Comparison of ENCODE assay signal across 1 cellular context in the genomic region with DNA sequence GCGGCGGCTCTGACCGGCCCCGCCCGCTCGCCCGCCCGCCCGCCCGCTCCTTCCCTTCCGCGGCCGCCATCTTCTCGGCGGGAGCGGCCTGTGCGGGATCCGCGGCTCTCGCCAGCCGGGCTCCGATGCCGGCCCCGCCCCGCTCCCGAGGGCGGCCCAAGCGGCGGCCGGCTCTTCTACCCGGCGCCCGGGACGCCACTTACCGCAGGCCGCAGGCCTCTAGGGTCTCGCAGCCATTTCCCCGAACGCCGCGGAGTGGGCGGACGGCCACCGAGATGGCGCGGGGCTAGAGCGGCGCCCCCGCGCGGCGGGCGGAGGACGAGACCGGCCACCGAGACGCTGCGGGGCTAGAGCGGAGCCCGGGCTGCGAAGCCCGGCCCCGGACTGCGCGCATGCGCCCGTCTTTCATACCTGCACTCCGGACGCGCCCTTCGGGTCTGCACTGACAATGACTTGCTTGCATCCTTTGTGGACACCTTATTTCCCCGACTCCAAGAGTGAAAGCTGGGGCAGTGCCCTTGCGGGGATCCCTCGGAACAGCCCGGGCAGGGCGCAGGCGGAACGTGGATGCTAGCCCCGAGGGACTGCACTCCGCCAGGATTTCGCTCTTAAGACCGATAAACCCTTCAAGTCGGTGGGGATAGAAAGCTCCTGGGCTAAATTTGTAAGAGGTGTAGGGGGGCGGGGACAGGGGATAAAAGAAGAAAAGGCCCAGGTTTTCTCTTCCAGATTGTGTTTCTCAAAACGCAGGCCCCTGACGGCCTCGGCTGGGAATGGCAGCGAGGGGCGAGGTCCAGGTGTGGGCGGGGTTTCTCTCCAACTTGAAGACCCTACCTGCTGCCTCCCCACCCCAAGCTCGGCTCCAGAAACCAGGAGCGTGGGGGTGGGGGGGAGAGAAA.
TF ChIP-seq lines count a peak whose summit lies in the region.

A gene (minus strand): TSS at position 277 of the 899 bp plus-strand sequence.

TF ChIP-seq in HEK293, 187 proteins besides CTCF, POLR2A, EP300 and RAD21 (continued from another document and continues in another):
- TF ChIP-seq, protein P1, sequence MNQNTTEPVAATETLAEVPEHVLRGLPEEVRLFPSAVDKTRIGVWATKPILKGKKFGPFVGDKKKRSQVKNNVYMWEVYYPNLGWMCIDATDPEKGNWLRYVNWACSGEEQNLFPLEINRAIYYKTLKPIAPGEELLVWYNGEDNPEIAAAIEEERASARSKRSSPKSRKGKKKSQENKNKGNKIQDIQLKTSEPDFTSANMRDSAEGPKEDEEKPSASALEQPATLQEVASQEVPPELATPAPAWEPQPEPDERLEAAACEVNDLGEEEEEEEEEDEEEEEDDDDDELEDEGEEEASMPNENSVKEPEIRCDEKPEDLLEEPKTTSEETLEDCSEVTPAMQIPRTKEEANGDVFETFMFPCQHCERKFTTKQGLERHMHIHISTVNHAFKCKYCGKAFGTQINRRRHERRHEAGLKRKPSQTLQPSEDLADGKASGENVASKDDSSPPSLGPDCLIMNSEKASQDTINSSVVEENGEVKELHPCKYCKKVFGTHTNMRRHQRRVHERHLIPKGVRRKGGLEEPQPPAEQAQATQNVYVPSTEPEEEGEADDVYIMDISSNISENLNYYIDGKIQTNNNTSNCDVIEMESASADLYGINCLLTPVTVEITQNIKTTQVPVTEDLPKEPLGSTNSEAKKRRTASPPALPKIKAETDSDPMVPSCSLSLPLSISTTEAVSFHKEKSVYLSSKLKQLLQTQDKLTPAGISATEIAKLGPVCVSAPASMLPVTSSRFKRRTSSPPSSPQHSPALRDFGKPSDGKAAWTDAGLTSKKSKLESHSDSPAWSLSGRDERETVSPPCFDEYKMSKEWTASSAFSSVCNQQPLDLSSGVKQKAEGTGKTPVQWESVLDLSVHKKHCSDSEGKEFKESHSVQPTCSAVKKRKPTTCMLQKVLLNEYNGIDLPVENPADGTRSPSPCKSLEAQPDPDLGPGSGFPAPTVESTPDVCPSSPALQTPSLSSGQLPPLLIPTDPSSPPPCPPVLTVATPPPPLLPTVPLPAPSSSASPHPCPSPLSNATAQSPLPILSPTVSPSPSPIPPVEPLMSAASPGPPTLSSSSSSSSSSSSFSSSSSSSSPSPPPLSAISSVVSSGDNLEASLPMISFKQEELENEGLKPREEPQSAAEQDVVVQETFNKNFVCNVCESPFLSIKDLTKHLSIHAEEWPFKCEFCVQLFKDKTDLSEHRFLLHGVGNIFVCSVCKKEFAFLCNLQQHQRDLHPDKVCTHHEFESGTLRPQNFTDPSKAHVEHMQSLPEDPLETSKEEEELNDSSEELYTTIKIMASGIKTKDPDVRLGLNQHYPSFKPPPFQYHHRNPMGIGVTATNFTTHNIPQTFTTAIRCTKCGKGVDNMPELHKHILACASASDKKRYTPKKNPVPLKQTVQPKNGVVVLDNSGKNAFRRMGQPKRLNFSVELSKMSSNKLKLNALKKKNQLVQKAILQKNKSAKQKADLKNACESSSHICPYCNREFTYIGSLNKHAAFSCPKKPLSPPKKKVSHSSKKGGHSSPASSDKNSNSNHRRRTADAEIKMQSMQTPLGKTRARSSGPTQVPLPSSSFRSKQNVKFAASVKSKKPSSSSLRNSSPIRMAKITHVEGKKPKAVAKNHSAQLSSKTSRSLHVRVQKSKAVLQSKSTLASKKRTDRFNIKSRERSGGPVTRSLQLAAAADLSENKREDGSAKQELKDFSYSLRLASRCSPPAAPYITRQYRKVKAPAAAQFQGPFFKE (tag by site-specific recombination; IDR thresholded peaks at IDR 0.05; ENCODE audit: borderline replicate concordance) = no peak
- TF ChIP-seq ZBTB48 (tag by site-specific recombination; IDR thresholded peaks at IDR 0.05) (no peak), ZNF155 (tag by site-specific recombination; IDR thresholded peaks at IDR 0.05) (no peak), GLI2 (tag by site-specific recombination; IDR thresholded peaks at IDR 0.05; ENCODE audit: borderline replicate concordance, low read depth) (no peak), ZNF157 (tag by site-specific recombination; IDR thresholded peaks at IDR 0.05) (no peak), KLF9 (tag by site-specific recombination; IDR thresholded peaks at IDR 0.05; ENCODE audit: low read depth) (peak; percentile 67), EGR2 (tag by site-specific recombination; IDR thresholded peaks at IDR 0.05; ENCODE audit: low read depth) (peak; percentile 36; the same call in 1 of the 2 replicates), ZNF677 (tag by site-specific recombination; IDR thresholded peaks at IDR 0.05) (no peak), MYNN (tag by site-specific recombination; IDR thresholded peaks at IDR 0.05; ENCODE audit: borderline replicate concordance) (no peak), REPIN1 (tag by site-specific recombination; IDR thresholded peaks at IDR 0.05; ENCODE audit: low read depth) (no peak), ZNF433 (tag by site-specific recombination; IDR thresholded peaks at IDR 0.05; ENCODE audit: low read depth) (no peak), ZNF600 (tag by site-specific recombination; IDR thresholded peaks at IDR 0.05) (peak; percentile 89), ZNF423 (tag by site-specific recombination; IDR thresholded peaks at IDR 0.05) (no peak), ZBTB7A (tag by site-specific recombination; IDR thresholded peaks at IDR 0.05; ENCODE audit: low read depth) (no peak), ZNF560 (tag by site-specific recombination; IDR thresholded peaks at IDR 0.05; ENCODE audit: borderline replicate concordance) (no peak), ZNF747 (tag by site-specific recombination; IDR thresholded peaks at IDR 0.05) (no peak), ZNF19 (tag by site-specific recombination; IDR thresholded peaks at IDR 0.05; ENCODE audit: low read depth) (no peak), OSR2 (tag by site-specific recombination; IDR thresholded peaks at IDR 0.05) (no peak), ZNF211 (tag by site-specific recombination; IDR thresholded peaks at IDR 0.05; ENCODE audit: low read depth) (no peak), MEIS1 (CRISPR knock-in tag; IDR thresholded peaks at IDR 0.05; ENCODE audit: borderline replicate concordance) (no peak), SALL2 (tag by site-specific recombination; IDR thresholded peaks at IDR 0.05; ENCODE audit: borderline replicate concordance) (no peak)
- TF ChIP-seq, protein P2, sequence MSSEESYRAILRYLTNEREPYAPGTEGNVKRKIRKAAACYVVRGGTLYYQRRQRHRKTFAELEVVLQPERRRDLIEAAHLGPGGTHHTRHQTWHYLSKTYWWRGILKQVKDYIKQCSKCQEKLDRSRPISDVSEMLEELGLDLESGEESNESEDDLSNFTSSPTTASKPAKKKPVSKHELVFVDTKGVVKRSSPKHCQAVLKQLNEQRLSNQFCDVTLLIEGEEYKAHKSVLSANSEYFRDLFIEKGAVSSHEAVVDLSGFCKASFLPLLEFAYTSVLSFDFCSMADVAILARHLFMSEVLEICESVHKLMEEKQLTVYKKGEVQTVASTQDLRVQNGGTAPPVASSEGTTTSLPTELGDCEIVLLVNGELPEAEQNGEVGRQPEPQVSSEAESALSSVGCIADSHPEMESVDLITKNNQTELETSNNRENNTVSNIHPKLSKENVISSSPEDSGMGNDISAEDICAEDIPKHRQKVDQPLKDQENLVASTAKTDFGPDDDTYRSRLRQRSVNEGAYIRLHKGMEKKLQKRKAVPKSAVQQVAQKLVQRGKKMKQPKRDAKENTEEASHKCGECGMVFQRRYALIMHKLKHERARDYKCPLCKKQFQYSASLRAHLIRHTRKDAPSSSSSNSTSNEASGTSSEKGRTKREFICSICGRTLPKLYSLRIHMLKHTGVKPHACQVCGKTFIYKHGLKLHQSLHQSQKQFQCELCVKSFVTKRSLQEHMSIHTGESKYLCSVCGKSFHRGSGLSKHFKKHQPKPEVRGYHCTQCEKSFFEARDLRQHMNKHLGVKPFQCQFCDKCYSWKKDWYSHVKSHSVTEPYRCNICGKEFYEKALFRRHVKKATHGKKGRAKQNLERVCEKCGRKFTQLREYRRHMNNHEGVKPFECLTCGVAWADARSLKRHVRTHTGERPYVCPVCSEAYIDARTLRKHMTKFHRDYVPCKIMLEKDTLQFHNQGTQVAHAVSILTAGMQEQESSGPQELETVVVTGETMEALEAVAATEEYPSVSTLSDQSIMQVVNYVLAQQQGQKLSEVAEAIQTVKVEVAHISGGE (tag by site-specific recombination; conservative IDR thresholded peaks at IDR 0.05; ENCODE audit: low read depth) = no peak
- TF ChIP-seq, protein P3, sequence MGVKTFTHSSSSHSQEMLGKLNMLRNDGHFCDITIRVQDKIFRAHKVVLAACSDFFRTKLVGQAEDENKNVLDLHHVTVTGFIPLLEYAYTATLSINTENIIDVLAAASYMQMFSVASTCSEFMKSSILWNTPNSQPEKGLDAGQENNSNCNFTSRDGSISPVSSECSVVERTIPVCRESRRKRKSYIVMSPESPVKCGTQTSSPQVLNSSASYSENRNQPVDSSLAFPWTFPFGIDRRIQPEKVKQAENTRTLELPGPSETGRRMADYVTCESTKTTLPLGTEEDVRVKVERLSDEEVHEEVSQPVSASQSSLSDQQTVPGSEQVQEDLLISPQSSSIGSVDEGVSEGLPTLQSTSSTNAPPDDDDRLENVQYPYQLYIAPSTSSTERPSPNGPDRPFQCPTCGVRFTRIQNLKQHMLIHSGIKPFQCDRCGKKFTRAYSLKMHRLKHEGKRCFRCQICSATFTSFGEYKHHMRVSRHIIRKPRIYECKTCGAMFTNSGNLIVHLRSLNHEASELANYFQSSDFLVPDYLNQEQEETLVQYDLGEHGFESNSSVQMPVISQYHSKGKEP (tag by site-specific recombination; IDR thresholded peaks at IDR 0.05) = 0 out of 2 replicates have a peak, but pooled peaks have one; percentile 26
- TF ChIP-seq, protein P4, sequence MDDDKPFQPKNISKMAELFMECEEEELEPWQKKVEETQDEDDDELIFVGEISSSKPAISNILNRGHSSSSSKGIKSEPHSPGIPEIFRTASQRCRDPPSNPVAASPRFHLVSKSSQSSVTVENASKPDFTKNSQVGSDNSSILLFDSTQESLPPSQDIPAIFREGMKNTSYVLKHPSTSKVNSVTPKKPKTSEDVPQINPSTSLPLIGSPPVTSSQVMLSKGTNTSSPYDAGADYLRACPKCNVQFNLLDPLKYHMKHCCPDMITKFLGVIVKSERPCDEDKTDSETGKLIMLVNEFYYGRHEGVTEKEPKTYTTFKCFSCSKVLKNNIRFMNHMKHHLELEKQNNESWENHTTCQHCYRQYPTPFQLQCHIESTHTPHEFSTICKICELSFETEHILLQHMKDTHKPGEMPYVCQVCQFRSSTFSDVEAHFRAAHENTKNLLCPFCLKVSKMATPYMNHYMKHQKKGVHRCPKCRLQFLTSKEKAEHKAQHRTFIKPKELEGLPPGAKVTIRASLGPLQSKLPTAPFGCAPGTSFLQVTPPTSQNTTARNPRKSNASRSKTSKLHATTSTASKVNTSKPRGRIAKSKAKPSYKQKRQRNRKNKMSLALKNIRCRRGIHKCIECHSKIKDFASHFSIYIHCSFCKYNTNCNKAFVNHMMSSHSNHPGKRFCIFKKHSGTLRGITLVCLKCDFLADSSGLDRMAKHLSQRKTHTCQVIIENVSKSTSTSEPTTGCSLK (tag by site-specific recombination; IDR thresholded peaks at IDR 0.05) = no peak
- TF ChIP-seq, protein P5, sequence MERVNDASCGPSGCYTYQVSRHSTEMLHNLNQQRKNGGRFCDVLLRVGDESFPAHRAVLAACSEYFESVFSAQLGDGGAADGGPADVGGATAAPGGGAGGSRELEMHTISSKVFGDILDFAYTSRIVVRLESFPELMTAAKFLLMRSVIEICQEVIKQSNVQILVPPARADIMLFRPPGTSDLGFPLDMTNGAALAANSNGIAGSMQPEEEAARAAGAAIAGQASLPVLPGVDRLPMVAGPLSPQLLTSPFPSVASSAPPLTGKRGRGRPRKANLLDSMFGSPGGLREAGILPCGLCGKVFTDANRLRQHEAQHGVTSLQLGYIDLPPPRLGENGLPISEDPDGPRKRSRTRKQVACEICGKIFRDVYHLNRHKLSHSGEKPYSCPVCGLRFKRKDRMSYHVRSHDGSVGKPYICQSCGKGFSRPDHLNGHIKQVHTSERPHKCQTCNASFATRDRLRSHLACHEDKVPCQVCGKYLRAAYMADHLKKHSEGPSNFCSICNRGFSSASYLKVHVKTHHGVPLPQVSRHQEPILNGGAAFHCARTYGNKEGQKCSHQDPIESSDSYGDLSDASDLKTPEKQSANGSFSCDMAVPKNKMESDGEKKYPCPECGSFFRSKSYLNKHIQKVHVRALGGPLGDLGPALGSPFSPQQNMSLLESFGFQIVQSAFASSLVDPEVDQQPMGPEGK (tag by site-specific recombination; IDR thresholded peaks at IDR 0.05) = no peak; the same call in 1 of the 2 replicates
- TF ChIP-seq, protein P6, sequence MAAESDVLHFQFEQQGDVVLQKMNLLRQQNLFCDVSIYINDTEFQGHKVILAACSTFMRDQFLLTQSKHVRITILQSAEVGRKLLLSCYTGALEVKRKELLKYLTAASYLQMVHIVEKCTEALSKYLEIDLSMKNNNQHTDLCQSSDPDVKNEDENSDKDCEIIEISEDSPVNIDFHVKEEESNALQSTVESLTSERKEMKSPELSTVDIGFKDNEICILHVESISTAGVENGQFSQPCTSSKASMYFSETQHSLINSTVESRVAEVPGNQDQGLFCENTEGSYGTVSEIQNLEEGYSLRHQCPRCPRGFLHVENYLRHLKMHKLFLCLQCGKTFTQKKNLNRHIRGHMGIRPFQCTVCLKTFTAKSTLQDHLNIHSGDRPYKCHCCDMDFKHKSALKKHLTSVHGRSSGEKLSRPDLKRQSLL (tag by site-specific recombination; IDR thresholded peaks at IDR 0.05) = no peak
- TF ChIP-seq, protein P7, sequence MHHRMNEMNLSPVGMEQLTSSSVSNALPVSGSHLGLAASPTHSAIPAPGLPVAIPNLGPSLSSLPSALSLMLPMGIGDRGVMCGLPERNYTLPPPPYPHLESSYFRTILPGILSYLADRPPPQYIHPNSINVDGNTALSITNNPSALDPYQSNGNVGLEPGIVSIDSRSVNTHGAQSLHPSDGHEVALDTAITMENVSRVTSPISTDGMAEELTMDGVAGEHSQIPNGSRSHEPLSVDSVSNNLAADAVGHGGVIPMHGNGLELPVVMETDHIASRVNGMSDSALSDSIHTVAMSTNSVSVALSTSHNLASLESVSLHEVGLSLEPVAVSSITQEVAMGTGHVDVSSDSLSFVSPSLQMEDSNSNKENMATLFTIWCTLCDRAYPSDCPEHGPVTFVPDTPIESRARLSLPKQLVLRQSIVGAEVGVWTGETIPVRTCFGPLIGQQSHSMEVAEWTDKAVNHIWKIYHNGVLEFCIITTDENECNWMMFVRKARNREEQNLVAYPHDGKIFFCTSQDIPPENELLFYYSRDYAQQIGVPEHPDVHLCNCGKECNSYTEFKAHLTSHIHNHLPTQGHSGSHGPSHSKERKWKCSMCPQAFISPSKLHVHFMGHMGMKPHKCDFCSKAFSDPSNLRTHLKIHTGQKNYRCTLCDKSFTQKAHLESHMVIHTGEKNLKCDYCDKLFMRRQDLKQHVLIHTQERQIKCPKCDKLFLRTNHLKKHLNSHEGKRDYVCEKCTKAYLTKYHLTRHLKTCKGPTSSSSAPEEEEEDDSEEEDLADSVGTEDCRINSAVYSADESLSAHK (tag by site-specific recombination; IDR thresholded peaks at IDR 0.05) = no peak
- TF ChIP-seq, protein P8, sequence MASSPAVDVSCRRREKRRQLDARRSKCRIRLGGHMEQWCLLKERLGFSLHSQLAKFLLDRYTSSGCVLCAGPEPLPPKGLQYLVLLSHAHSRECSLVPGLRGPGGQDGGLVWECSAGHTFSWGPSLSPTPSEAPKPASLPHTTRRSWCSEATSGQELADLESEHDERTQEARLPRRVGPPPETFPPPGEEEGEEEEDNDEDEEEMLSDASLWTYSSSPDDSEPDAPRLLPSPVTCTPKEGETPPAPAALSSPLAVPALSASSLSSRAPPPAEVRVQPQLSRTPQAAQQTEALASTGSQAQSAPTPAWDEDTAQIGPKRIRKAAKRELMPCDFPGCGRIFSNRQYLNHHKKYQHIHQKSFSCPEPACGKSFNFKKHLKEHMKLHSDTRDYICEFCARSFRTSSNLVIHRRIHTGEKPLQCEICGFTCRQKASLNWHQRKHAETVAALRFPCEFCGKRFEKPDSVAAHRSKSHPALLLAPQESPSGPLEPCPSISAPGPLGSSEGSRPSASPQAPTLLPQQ (tag by site-specific recombination; IDR thresholded peaks at IDR 0.05) = 0 out of 2 replicates have a peak, but pooled peaks have one; percentile 12
